In the genomic region with DNA sequence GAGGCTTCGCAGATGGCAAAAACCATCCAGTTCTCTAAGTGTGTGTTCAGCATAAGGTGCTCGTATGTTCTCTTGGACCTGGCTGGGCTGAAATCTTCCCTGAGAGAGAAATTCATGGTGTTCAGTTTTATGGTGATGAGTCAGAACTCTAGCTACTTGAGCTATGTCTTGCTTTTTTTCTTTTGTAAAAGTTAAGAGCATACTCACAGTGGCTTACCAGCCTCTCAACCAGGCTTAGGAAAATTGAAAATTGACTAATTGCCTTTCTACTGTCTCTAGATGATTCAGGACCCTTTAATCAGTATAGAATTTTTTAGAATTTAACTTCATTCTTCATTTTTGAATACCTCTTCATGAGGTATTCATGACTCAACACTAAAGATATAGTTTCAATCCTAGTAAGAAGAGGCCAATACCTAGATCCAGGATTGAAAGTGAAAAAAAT, we compare ENCODE assay signal across 14 cellular contexts.
DNase-seq lines count a peak whose midpoint lies in the region; ATAC-seq and TF ChIP-seq lines count a peak whose summit lies in the region.
"Had no signal": no experiment of that assay in that cellular context is flagged by ENCODE, and none has a peak within 500 bp of the region (broad histone marks: within the 10 kb centered on the region; RNA-seq: fewer than 3 reads in every experiment).

No MANE protein-coding gene starts in this region.

- no peak overlapping the region for H2BK5ac ChIP-seq in mesenchymal stem cell (ENCODE audit: low read depth, low read length, poor library complexity, severe bottlenecking)

- no peak overlapping the region for H2BK12ac ChIP-seq in mesenchymal stem cell (ENCODE audit: low read length in 2 of 2)

- no peaks in the 10 kb centered on the region for H3K79me1 ChIP-seq in mesenchymal stem cell (replicated peaks; ENCODE audit: low read length, poor library complexity, severe bottlenecking)

- no peak overlapping the region for H3K4me2 ChIP-seq in mesenchymal stem cell (ENCODE audit: low read length, poor library complexity, severe bottlenecking)

- H3K36me3 Mint-ChIP-seq in type B pancreatic cell, result no peaks in the 10 kb centered on the region
- H3K36me3 Mint-ChIP-seq: brain had no signal

- no peaks in the 10 kb centered on the region for H3K4me1 ChIP-seq in mesenchymal stem cell (ENCODE audit: control insufficient read depth, insufficient read depth, low read depth, low read length)
- H3K4me1 ChIP-seq: psoas muscle, upper lobe of left lung had no signal

- no peak overlapping the region for H2AFZ ChIP-seq in mesenchymal stem cell (ENCODE audit: low read depth, low read length)

- H4K91ac ChIP-seq in mesenchymal stem cell (ENCODE audit: low read length), result no peak overlapping the region

- no peak overlapping the region for H3K23ac ChIP-seq in mesenchymal stem cell (ENCODE audit: low read length in 2 of 2)

- no peaks in the 10 kb centered on the region for H3K27me3 Mint-ChIP-seq in type B pancreatic cell
- H3K27me3 Mint-ChIP-seq: brain had no signal

- no peak overlapping the region for H3K4me3 ChIP-seq in mesenchymal stem cell (ENCODE audit: insufficient read depth in 1 of 2, low read depth in 1 of 2, low read length in 2 of 2)
- H3K4me3 ChIP-seq: psoas muscle, upper lobe of left lung had no signal

- H3K27ac ChIP-seq in mesenchymal stem cell (ENCODE audit: low read length, poor library complexity, severe bottlenecking), result no peak overlapping the region
- H3K27ac ChIP-seq: psoas muscle, upper lobe of left lung had no signal

- no peak overlapping the region for H3K27ac Mint-ChIP-seq in type B pancreatic cell
- H3K27ac Mint-ChIP-seq: brain had no signal

- H2AK5ac ChIP-seq in mesenchymal stem cell (ENCODE audit: low read length, severe bottlenecking), result no peak overlapping the region

- H3K27me3 ChIP-seq in mesenchymal stem cell (ENCODE audit: control insufficient read depth in 1 of 2, insufficient read depth in 1 of 2, low read length in 2 of 2), result no peaks in the 10 kb centered on the region
- H3K27me3 ChIP-seq: upper lobe of left lung had no signal

- peak; percentile 93 for ATAC-seq in GM18907 (IDR thresholded peaks at IDR 0.05; ENCODE audit: unreplicated experiment)
- ATAC-seq in HG02852 (IDR thresholded peaks at IDR 0.05; ENCODE audit: unreplicated experiment), result peak; percentile 57
- ATAC-seq: esophagus mucosa, psoas muscle had no signal

- H2BK120ac ChIP-seq in mesenchymal stem cell (ENCODE audit: low read depth, low read length), result no peak overlapping the region

- no peak overlapping the region for H3K18ac ChIP-seq in mesenchymal stem cell (ENCODE audit: low read depth in 1 of 2, low read length in 2 of 2)

- no peak overlapping the region for H3K9ac ChIP-seq in mesenchymal stem cell (ENCODE audit: low read length)

- no peak overlapping the region for H4K8ac ChIP-seq in mesenchymal stem cell (ENCODE audit: low read length)

- no peak overlapping the region for H3K4me3 Mint-ChIP-seq in type B pancreatic cell
- H3K4me3 Mint-ChIP-seq: brain had no signal

- DNase-seq in NCI-H524 (lab: John Stamatoyannopoulos, UW), result peak; percentile 99
- peak; percentile 11 for DNase-seq in mesenchymal stem cell
- no peak for DNase-seq in type B pancreatic cell (ENCODE audit: extremely low spot score, unreplicated experiment)
- DNase-seq in middle frontal gyrus (ENCODE audit: extremely low spot score, low spot score), result no peak
- DNase-seq in nucleus accumbens (lab: John Stamatoyannopoulos, UW), result no peak
- DNase-seq in stimulated activated CD4-positive, alpha-beta T cell treated with anti-CD3 and anti-CD28 coated beads, Interleukin-12 subunit alpha, Interleukin-12 subunit beta, amount 100 ng/mL, for 4 hours, result no peak
- DNase-seq: NCI-H1092 treated with DMSO at 0.1 percent for 48 hours, psoas muscle, T-helper 9 cell, upper lobe of left lung had no signal

- H2BK15ac ChIP-seq in mesenchymal stem cell (ENCODE audit: low read depth, poor library complexity, severe bottlenecking), result no peak overlapping the region

- H3K9me3 Mint-ChIP-seq in type B pancreatic cell, result peaks cover 12% of the 10 kb centered on the region

- TF ChIP-seq CTCF in type B pancreatic cell (conservative IDR thresholded peaks at IDR 0.05), result no peak

- H3K4ac ChIP-seq in mesenchymal stem cell (ENCODE audit: low read depth in 1 of 2, low read length in 2 of 2), result no peak overlapping the region

- H3K14ac ChIP-seq in mesenchymal stem cell (ENCODE audit: low read length in 2 of 2), result no peak overlapping the region

- WGBS in mesenchymal stem cell, result 83% methylated on average over 2 of the region's 2 CpGs

- H3K4me1 Mint-ChIP-seq in type B pancreatic cell (ENCODE audit: unreplicated experiment), result no peaks in the 10 kb centered on the region
- H3K4me1 Mint-ChIP-seq: brain had no signal

- H3K36me3 ChIP-seq in mesenchymal stem cell (ENCODE audit: control insufficient read depth in 1 of 2, insufficient read depth in 2 of 2, low read depth in 1 of 2, low read length in 2 of 2), result no peaks in the 10 kb centered on the region
- H3K36me3 ChIP-seq: upper lobe of left lung had no signal

- no peaks in the 10 kb centered on the region for H3K9me3 ChIP-seq in mesenchymal stem cell (ENCODE audit: control insufficient read depth, low read length)
- H3K9me3 ChIP-seq: psoas muscle, upper lobe of left lung had no signal

Comparison
In these comparisons a context has a peak if more than half of its experiments do, and no peak if none do; other contexts are left out.
1. DNase-seq: peak in NCI-H524 (2 of 2) and mesenchymal stem cell (single experiment); none in type B pancreatic cell (single experiment), middle frontal gyrus (single experiment), nucleus accumbens (0 of 56) and stimulated activated CD4-positive, alpha-beta T cell treated with anti-CD3 and anti-CD28 coated beads, Interleukin-12 subunit alpha, Interleukin-12 subunit beta, amount 100 ng/mL, for 4 hours (single experiment).